3 cellular contexts compared by ENCODE assay signal in genomic region chr3:186093271-186093900, GRCh38.
A peak's percentile ranks its signal among the peaks of the same experiment; 100 is the strongest.
TF ChIP-seq lines count a peak whose summit lies in the region.

No MANE protein-coding gene starts in this region.

TF ChIP-seq in SK-N-SH, 30 proteins besides CTCF, POLR2A, EP300 and RAD21:
- TF ChIP-seq USF1 (IDR thresholded peaks at IDR 0.05; ENCODE audit: borderline replicate concordance, low read depth) = no peak
- TF ChIP-seq FOXM1 (IDR thresholded peaks at IDR 0.05; ENCODE audit: low read depth) = no peak
- TF ChIP-seq RFX5 (IDR thresholded peaks at IDR 0.05; ENCODE audit: low read length) = no peak
- no peak for TF ChIP-seq MXI1 (IDR thresholded peaks at IDR 0.05; ENCODE audit: low read depth, low read length)
- TF ChIP-seq CHD2 (IDR thresholded peaks at IDR 0.05; ENCODE audit: low read length, partially characterized antibody) = no peak
- no peak for TF ChIP-seq JUND (IDR thresholded peaks at IDR 0.05)
- no peak for TF ChIP-seq NRF1 (IDR thresholded peaks at IDR 0.05; ENCODE audit: low read depth, low read length)
- TF ChIP-seq USF2 (IDR thresholded peaks at IDR 0.05; ENCODE audit: borderline replicate concordance, low read depth, low read length) = no peak
- no peak for TF ChIP-seq NFIC (IDR thresholded peaks at IDR 0.05; ENCODE audit: borderline replicate concordance)
- no peak for TF ChIP-seq FOXJ3 (CRISPR knock-in tag; IDR thresholded peaks at IDR 0.05)
- TF ChIP-seq SIN3A (IDR thresholded peaks at IDR 0.05; ENCODE audit: borderline replicate concordance, low read depth, low read length) = no peak
- no peak for TF ChIP-seq GABPA (IDR thresholded peaks at IDR 0.05; ENCODE audit: low read depth)
- no peak for TF ChIP-seq RXRA (IDR thresholded peaks at IDR 0.05; ENCODE audit: borderline replicate concordance, low read depth)
- no peak for TF ChIP-seq TCF12 (IDR thresholded peaks at IDR 0.05)
- no peak for TF ChIP-seq TEAD4 (IDR thresholded peaks at IDR 0.05; ENCODE audit: borderline replicate concordance, insufficient read depth)
- TF ChIP-seq YY1 (IDR thresholded peaks at IDR 0.05; ENCODE audit: low read depth) = no peak
- TF ChIP-seq SMC3 (IDR thresholded peaks at IDR 0.05; ENCODE audit: low read depth, low read length) = no peak

TF ChIP-seq in SK-N-SH treated with all-trans-retinoic acid at 6 μM for 48 hours, 23 proteins besides CTCF, POLR2A, EP300 and RAD21:
- TF ChIP-seq ISL1 (CRISPR knock-in tag; IDR thresholded peaks at IDR 0.05) (no peak), RARB (CRISPR knock-in tag; IDR thresholded peaks at IDR 0.05) (no peak), ZFP30 (CRISPR knock-in tag; IDR thresholded peaks at IDR 0.05) (no peak), ZNF70 (CRISPR knock-in tag; IDR thresholded peaks at IDR 0.05) (no peak), ZC3H10 (CRISPR knock-in tag; IDR thresholded peaks at IDR 0.05) (no peak), OSR1 (CRISPR knock-in tag; IDR thresholded peaks at IDR 0.05) (no peak), PATZ1 (CRISPR knock-in tag; IDR thresholded peaks at IDR 0.05; ENCODE audit: borderline replicate concordance) (no peak), CSDC2 (CRISPR knock-in tag; IDR thresholded peaks at IDR 0.05) (no peak), GLIS3 (CRISPR knock-in tag; IDR thresholded peaks at IDR 0.05) (no peak), SNAI2 (CRISPR knock-in tag; IDR thresholded peaks at IDR 0.05) (no peak), POU6F1 (CRISPR knock-in tag; IDR thresholded peaks at IDR 0.05; ENCODE audit: borderline replicate concordance, low read depth) (no peak), TCF4 (CRISPR knock-in tag; IDR thresholded peaks at IDR 0.05; ENCODE audit: borderline replicate concordance) (no peak), PPARA (CRISPR knock-in tag; IDR thresholded peaks at IDR 0.05; ENCODE audit: borderline replicate concordance) (no peak), ESRRG (CRISPR knock-in tag; IDR thresholded peaks at IDR 0.05) (no peak), ZFP3 (CRISPR knock-in tag; IDR thresholded peaks at IDR 0.05) (no peak), CSRNP3 (CRISPR knock-in tag; IDR thresholded peaks at IDR 0.05) (no peak)

TF ChIP-seq in H1, 55 proteins besides CTCF, POLR2A, EP300 and RAD21:
- TF ChIP-seq KDM4A (IDR thresholded peaks at IDR 0.05; ENCODE audit: low read depth, low read length, severe bottlenecking) (no peak), CEBPB (IDR thresholded peaks at IDR 0.05; ENCODE audit: low read depth, low read length) (peak; percentile 74), E2F6 (IDR thresholded peaks at IDR 0.05) (no peak), GTF2F1 (IDR thresholded peaks at IDR 0.05; ENCODE audit: borderline replicate concordance, low read depth, low read length) (no peak), YY1 (IDR thresholded peaks at IDR 0.05; ENCODE audit: low read depth, low read length) (0 out of 2 replicates have a peak, but pooled peaks have one; percentile 12), SIRT6 (IDR thresholded peaks at IDR 0.05; ENCODE audit: low read length) (no peak), RXRA (IDR thresholded peaks at IDR 0.05; ENCODE audit: insufficient read depth, low read depth, low read length) (no peak), BACH1 (IDR thresholded peaks at IDR 0.05; ENCODE audit: low read length) (no peak), ZNF274 (IDR thresholded peaks at IDR 0.05; ENCODE audit: borderline replicate concordance, extremely low read depth, low read length) (no peak), MAX (IDR thresholded peaks at IDR 0.05) (0 out of 2 replicates have a peak, but pooled peaks have one; percentile 37)
TF ChIP-seq in H1: peak in this region for 3.
